8 cellular contexts compared by ENCODE assay signal in genomic region chr5:71587709-71588532, GRCh38. TPM values are rescaled to one million over a fixed set of nuclear protein-coding genes. Genes with fewer than 3 reads are reported as not detected.
DNase-seq lines count a peak whose midpoint lies in the region; ATAC-seq and TF ChIP-seq lines count a peak whose summit lies in the region.

No MANE protein-coding gene starts in this region.

- in situ Hi-C loops in astrocyte of the spinal cord (cut with HindIII; ENCODE audit: low sequenced_read_pairs) (no loop called here), ACHN (cut with HindIII; ENCODE audit: low pct_ligation_motif_present, low pct_unique_long_range_greater_than_20kb, low sequenced_read_pairs) (no loop called here)

- H3F3A ChIP-seq in DOHH2 (ENCODE audit: control insufficient read depth, insufficient read depth): no peaks in the 10 kb centered on the region

- peaks cover 27% of the 10 kb centered on the region for H3K4me1 ChIP-seq in DOHH2 (ENCODE audit: control insufficient read depth, low read length)
- peaks cover 0 to 18% (median 8%) of the 10 kb centered on the region in 4 donors for H3K4me1 ChIP-seq in right lobe of liver
- H3K4me1 ChIP-seq in thymus (ENCODE audit: control insufficient read depth, insufficient read depth, low read length): peaks cover 6% of the 10 kb centered on the region

- peak; percentile 3 for ATAC-seq in GM21515 (IDR thresholded peaks at IDR 0.05; ENCODE audit: unreplicated experiment)
- peak; percentile 1 to 6 (median 4) for ATAC-seq in right lobe of liver

- no peaks in the 10 kb centered on the region for H4K20me1 ChIP-seq in DOHH2 (ENCODE audit: control insufficient read depth, insufficient read depth, low read depth, low read length)

- peaks cover 56% of the 10 kb centered on the region for H3K79me2 ChIP-seq in DOHH2 (ENCODE audit: control insufficient read depth, low read length)

- H3K27ac ChIP-seq in DOHH2 (ENCODE audit: low read depth, low read length) (peak overlapping the region; percentile 51), right lobe of liver (peak overlapping the region; percentile 87 to 91 (median 87)), thymus (ENCODE audit: low read depth) (peak overlapping the region; percentile 84)

- TF ChIP-seq POLR2A in right lobe of liver (IDR thresholded peaks at IDR 0.05): no peak

- H3K4me2 ChIP-seq in DOHH2 (ENCODE audit: low read length): peak overlapping the region; percentile 89

- no peaks in the 10 kb centered on the region for H3K27me3 ChIP-seq in DOHH2 (ENCODE audit: control insufficient read depth, low read length)
- H3K27me3 ChIP-seq in right lobe of liver: no peaks in the 10 kb centered on the region
- H3K27me3 ChIP-seq in thymus (ENCODE audit: control insufficient read depth, insufficient read depth): no peaks in the 10 kb centered on the region

- 27% methylated on average over 14 of the region's 19 CpGs for WGBS in right lobe of liver (ENCODE audit: insufficient coverage, low coverage, low lambda C conversion rate, missing lambda C conversion rate)
- 76% methylated on average over 19 of the region's 19 CpGs for WGBS in thymus

- H3K36me3 ChIP-seq in DOHH2 (ENCODE audit: control insufficient read depth, low read length) (peaks cover 3% of the 10 kb centered on the region), right lobe of liver (no peaks in the 10 kb centered on the region), thymus (ENCODE audit: control insufficient read depth, insufficient read depth) (no peaks in the 10 kb centered on the region)

- no peak for TF ChIP-seq CTCF in DOHH2 (IDR thresholded peaks at IDR 0.05; ENCODE audit: low read depth, low read length, poor library complexity, severe bottlenecking)
- no peak for TF ChIP-seq CTCF in astrocyte of the spinal cord (IDR thresholded peaks at IDR 0.05; ENCODE audit: low read depth, low read length)
- no peak for TF ChIP-seq CTCF in right lobe of liver (IDR thresholded peaks at IDR 0.05)

- no peaks in the 10 kb centered on the region for H3K9me2 ChIP-seq in DOHH2 (replicated peaks; ENCODE audit: control insufficient read depth, low read length)

- H3K9me3 ChIP-seq in DOHH2 (ENCODE audit: control insufficient read depth, insufficient read depth, low read length) (no peaks in the 10 kb centered on the region), right lobe of liver (no peaks in the 10 kb centered on the region), thymus (ENCODE audit: control insufficient read depth) (no peaks in the 10 kb centered on the region)

- DNase-seq in KG1 (lab: John Stamatoyannopoulos, UW) (peak; percentile 34), astrocyte of the spinal cord (ENCODE audit: low read depth, low spot score) (no peak), right lobe of liver (no peak), globus pallidus (ENCODE audit: low spot score) (no peak), ACHN (no peak)

- intact Hi-C loops in right lobe of liver (cut with DNase I): no loop called here

- H3K4me3 ChIP-seq in DOHH2 (ENCODE audit: low read length): peak overlapping the region; percentile 85
- peak overlapping the region; percentile 77 for H3K4me3 ChIP-seq in astrocyte of the spinal cord (ENCODE audit: low read depth, low read length)
- H3K4me3 ChIP-seq in right lobe of liver: peak overlapping the region; percentile 81 to 96 (median 82)
- peak overlapping the region; percentile 90 for H3K4me3 ChIP-seq in thymus (ENCODE audit: low read length)

RNA-seq across cellular contexts. Expression of gene MCCC2, which starts 0.8 kb away (rescaled TPM):
- 10 to 100 TPM; 70.4 to 92.7 (median 81.0) TPM for total RNA-seq in right lobe of liver
- 23.5 TPM for polyA plus RNA-seq in thymus
